Comparison of ENCODE assay signal across 22 cellular contexts in the genomic region with DNA sequence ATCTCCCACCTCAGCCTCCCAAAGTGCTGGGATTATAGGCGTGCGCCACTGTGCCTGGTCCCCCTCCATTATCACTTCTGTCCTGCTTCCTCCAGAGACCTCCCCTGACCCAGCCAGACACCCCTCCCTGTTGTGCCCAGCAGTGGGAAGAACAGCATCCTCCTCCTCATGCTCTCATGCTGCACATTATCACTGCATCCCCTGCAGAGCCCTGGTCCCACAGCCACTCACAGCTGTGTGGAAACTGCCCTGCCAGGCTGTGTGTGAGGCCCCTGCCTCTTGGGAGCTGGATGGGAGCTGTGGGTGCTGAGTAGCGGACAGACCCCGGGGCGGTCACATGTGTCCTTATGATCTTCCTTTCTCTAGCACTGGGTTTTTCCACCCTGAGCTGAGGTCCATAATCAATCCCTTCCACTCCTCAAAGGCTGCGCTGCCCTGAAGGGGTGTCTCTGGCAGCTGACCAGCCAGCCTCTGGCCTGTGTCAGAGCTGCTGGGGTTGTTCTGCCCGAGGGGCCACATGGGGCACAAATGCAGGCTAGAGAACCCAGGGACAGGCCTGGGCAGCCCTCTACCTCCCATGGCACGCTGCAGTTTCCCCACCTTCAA. TPM values are rescaled to one million over a fixed set of nuclear protein-coding genes. Genes with fewer than 3 reads are reported as not detected.
DNase-seq lines count a peak whose midpoint lies in the region; FAIRE-seq and TF ChIP-seq lines count a peak whose summit lies in the region.
"Had no signal": no experiment of that assay in that cellular context is flagged by ENCODE, and none has a peak within 500 bp of the region (broad histone marks: within the 10 kb centered on the region; RNA-seq: fewer than 3 reads in every experiment).

No MANE protein-coding gene starts in this region.

- no peak for TF ChIP-seq EP300 in stomach (IDR thresholded peaks at IDR 0.05)

- intact Hi-C loops in activated CD4-positive, alpha-beta T cell treated with anti-CD3 and anti-CD28 coated beads, Interleukin-2, amount 10 ng/mL, durations not matched to agents 24 days and 14 days (cut with micrococcal nuclease) = no loop called here
- intact Hi-C loops in kidney (cut with DNase I) (no loop called here), stomach (cut with DNase I; ENCODE audit: low total_unique reads) (no loop called here)

- H3K9me3 ChIP-seq in kidney (ENCODE audit: control insufficient read depth in 1 of 2, low read length in 2 of 2) (no peaks in the 10 kb centered on the region), stomach (no peaks in the 10 kb centered on the region)
- H3K9me3 ChIP-seq: gastroesophageal sphincter, psoas muscle had no signal

- 71 to 82% (median 81%) methylated on average over 4 to 8 of the region's 8 CpGs for WGBS in stomach, 5 donors

- POLR2A ChIA-PET in activated CD4-positive, alpha-beta T cell treated with anti-CD3 and anti-CD28 coated beads, Interleukin-2, amount 10 ng/mL, durations not matched to agents 7 days and 5 days (lab: Charles Lee) = no interaction called here

- TF ChIP-seq CTCF in brain (conservative IDR thresholded peaks at IDR 0.05) (no peak), kidney (IDR thresholded peaks at IDR 0.05; ENCODE audit: borderline replicate concordance, extremely low read depth, insufficient read depth) (no peak), stomach (IDR thresholded peaks at IDR 0.05) (no peak)

- H3K4me1 ChIP-seq in kidney (ENCODE audit: control insufficient read depth in 1 of 2, insufficient read depth in 1 of 2, low read depth in 1 of 2, low read length in 2 of 2) (peaks cover 49 to 56% of the 10 kb centered on the region in 2 donors), stomach (peaks cover 59 to 78% (median 70%) of the 10 kb centered on the region in 4 donors)

- peak overlapping the region in 1 of 2 donors; percentile 34 for H3K9ac ChIP-seq in kidney (ENCODE audit: low read length in 2 of 2)

- H3K4me3 Mint-ChIP-seq in activated CD4-positive, alpha-beta T cell treated with anti-CD3 and anti-CD28 coated beads, Interleukin-2, amount 10 ng/mL, durations not matched to agents 7 days and 5 days = no peak overlapping the region
- H3K4me3 Mint-ChIP-seq in activated CD4-positive, alpha-beta T cell treated with anti-CD3 and anti-CD28 coated beads, Interleukin-2, amount 10 ng/mL, durations not matched to agents 24 days and 14 days = no peak overlapping the region
- H3K4me3 Mint-ChIP-seq in brain = no peak overlapping the region
- H3K4me3 Mint-ChIP-seq: activated naive CD8-positive, alpha-beta T cell; activated T-cell treated with anti-CD3 and anti-CD28 coated beads, Interleukin-2, amount 50 U/mL, for 4 hours; dendritic cell treated with granulocyte-macrophage colony-stimulating factor and Interleukin-4, amounts not matched to agents 40 ng/mL and 50 ng/mL, for 4 days; neural crest cell; stimulated activated naive CD8-positive, alpha-beta T cell treated with anti-CD3 and anti-CD28 coated beads, Interleukin-15, amount 100 ng/mL, for 72 hours had no signal

- no peak for DNase-seq in activated CD4-positive, alpha-beta T cell treated with anti-CD3 and anti-CD28 coated beads, Interleukin-2, amount 10 ng/mL, durations not matched to agents 7 days and 5 days
- no peak for DNase-seq in activated CD4-positive, alpha-beta T cell treated with anti-CD3 and anti-CD28 coated beads, Interleukin-2, amount 10 ng/mL, durations not matched to agents 24 days and 14 days
- DNase-seq in kidney (peak; percentile 52), stomach (no peak), NCI-H446 treated with DMSO at 0.1 percent for 48 hours (lab: John Stamatoyannopoulos, UW) (no peak), DMS153 (lab: John Stamatoyannopoulos, UW) (no peak), NCI-H1417 (lab: John Stamatoyannopoulos, UW) (no peak)
- DNase-seq: activated T-cell treated with anti-CD3 and anti-CD28 coated beads, Interleukin-2, amount 50 U/mL, for 4 hours; EL; NCI-H1436; NCI-H524 treated with DMSO at 0.1 percent for 48 hours; stimulated activated CD4-positive, alpha-beta T cell treated with anti-CD3 and anti-CD28 coated beads, Interleukin-2, amount 100 ng/mL, for 48 hours; stimulated activated naive CD8-positive, alpha-beta T cell treated with anti-CD3 and anti-CD28 coated beads, Interleukin-15, amount 100 ng/mL, for 72 hours had no signal

- H3K4me3 ChIP-seq in kidney (ENCODE audit: low read length in 2 of 2) (no peak overlapping the region), stomach (no peak overlapping the region)
- H3K4me3 ChIP-seq: gastroesophageal sphincter, psoas muscle, smooth muscle cell had no signal

- FAIRE-seq in kidney (lab: Jason Lieb, UNC) = no peak
- FAIRE-seq: urothelium cell line had no signal

- CTCF ChIA-PET in activated CD4-positive, alpha-beta T cell treated with anti-CD3 and anti-CD28 coated beads, Interleukin-2, amount 10 ng/mL, durations not matched to agents 7 days and 5 days (lab: Charles Lee) = interaction anchor here (2.3 to 2.6 kb wide), 2 partner anchors 10 to 17 kb away, joined by 6 to 8 read pairs; no protein-coding TSS in a partner anchor

- no peak for TF ChIP-seq POLR2A in stomach (IDR thresholded peaks at IDR 0.05)

- no peaks in the 10 kb centered on the region for H3K9me3 Mint-ChIP-seq in activated CD4-positive, alpha-beta T cell treated with anti-CD3 and anti-CD28 coated beads, Interleukin-2, amount 10 ng/mL, durations not matched to agents 7 days and 5 days
- no peaks in the 10 kb centered on the region for H3K9me3 Mint-ChIP-seq in activated CD4-positive, alpha-beta T cell treated with anti-CD3 and anti-CD28 coated beads, Interleukin-2, amount 10 ng/mL, durations not matched to agents 24 days and 14 days
- no peaks in the 10 kb centered on the region for H3K9me3 Mint-ChIP-seq in brain
- H3K9me3 Mint-ChIP-seq: activated T-cell treated with anti-CD3 and anti-CD28 coated beads, Interleukin-2, amount 50 U/mL, for 4 hours; dendritic cell treated with granulocyte-macrophage colony-stimulating factor and Interleukin-4, amounts not matched to agents 40 ng/mL and 50 ng/mL, for 4 days; neural crest cell; stimulated activated naive CD8-positive, alpha-beta T cell treated with anti-CD3 and anti-CD28 coated beads, Interleukin-15, amount 100 ng/mL, for 72 hours had no signal

- peaks cover 0 to 5% of the 10 kb centered on the region in 2 donors for H3K36me3 ChIP-seq in kidney (ENCODE audit: control insufficient read depth in 1 of 2, insufficient read depth in 2 of 2, low read length in 2 of 2)
- H3K36me3 ChIP-seq in stomach = peaks cover 3 to 31% (median 16%) of the 10 kb centered on the region in 4 donors
- H3K36me3 ChIP-seq: gastroesophageal sphincter had no signal

- no peaks in the 10 kb centered on the region for H3K4me1 Mint-ChIP-seq in activated CD4-positive, alpha-beta T cell treated with anti-CD3 and anti-CD28 coated beads, Interleukin-2, amount 10 ng/mL, durations not matched to agents 7 days and 5 days
- no peaks in the 10 kb centered on the region for H3K4me1 Mint-ChIP-seq in activated CD4-positive, alpha-beta T cell treated with anti-CD3 and anti-CD28 coated beads, Interleukin-2, amount 10 ng/mL, durations not matched to agents 24 days and 14 days
- peaks cover 41% of the 10 kb centered on the region for H3K4me1 Mint-ChIP-seq in brain

- no peak overlapping the region for H3K27ac ChIP-seq in kidney (ENCODE audit: low read depth in 2 of 2, low read length in 2 of 2)
- peak overlapping the region in 4 of 5 donors; percentile 0 to 90 (median 18) for H3K27ac ChIP-seq in stomach
- H3K27ac ChIP-seq: HL-60, psoas muscle had no signal

- H3K36me3 Mint-ChIP-seq in activated CD4-positive, alpha-beta T cell treated with anti-CD3 and anti-CD28 coated beads, Interleukin-2, amount 10 ng/mL, durations not matched to agents 7 days and 5 days (ENCODE audit: low read depth) = no peaks in the 10 kb centered on the region
- H3K36me3 Mint-ChIP-seq in activated CD4-positive, alpha-beta T cell treated with anti-CD3 and anti-CD28 coated beads, Interleukin-2, amount 10 ng/mL, durations not matched to agents 24 days and 14 days (ENCODE audit: low read depth) = no peaks in the 10 kb centered on the region
- H3K36me3 Mint-ChIP-seq in brain = peaks cover 5% of the 10 kb centered on the region
- H3K36me3 Mint-ChIP-seq: activated naive CD8-positive, alpha-beta T cell had no signal

- no peaks in the 10 kb centered on the region for H3K27me3 ChIP-seq in stomach
- H3K27me3 ChIP-seq: gastroesophageal sphincter had no signal

- H3K27ac Mint-ChIP-seq in activated CD4-positive, alpha-beta T cell treated with anti-CD3 and anti-CD28 coated beads, Interleukin-2, amount 10 ng/mL, durations not matched to agents 7 days and 5 days = peak overlapping the region; percentile 9
- H3K27ac Mint-ChIP-seq in activated CD4-positive, alpha-beta T cell treated with anti-CD3 and anti-CD28 coated beads, Interleukin-2, amount 10 ng/mL, durations not matched to agents 24 days and 14 days = no peak overlapping the region
- H3K27ac Mint-ChIP-seq in brain = peak overlapping the region in 3 of 5 experiments; percentile 22 to 67 (median 60)
- H3K27ac Mint-ChIP-seq: activated naive CD8-positive, alpha-beta T cell; dendritic cell treated with granulocyte-macrophage colony-stimulating factor and Interleukin-4, amounts not matched to agents 40 ng/mL and 50 ng/mL, for 4 days had no signal

- H3K27me3 Mint-ChIP-seq in activated CD4-positive, alpha-beta T cell treated with anti-CD3 and anti-CD28 coated beads, Interleukin-2, amount 10 ng/mL, durations not matched to agents 7 days and 5 days = no peaks in the 10 kb centered on the region
- H3K27me3 Mint-ChIP-seq in activated CD4-positive, alpha-beta T cell treated with anti-CD3 and anti-CD28 coated beads, Interleukin-2, amount 10 ng/mL, durations not matched to agents 24 days and 14 days = no peaks in the 10 kb centered on the region
- no peaks in the 10 kb centered on the region for H3K27me3 Mint-ChIP-seq in brain
- H3K27me3 Mint-ChIP-seq: activated naive CD8-positive, alpha-beta T cell; dendritic cell treated with granulocyte-macrophage colony-stimulating factor and Interleukin-4, amounts not matched to agents 40 ng/mL and 50 ng/mL, for 4 days; stimulated activated naive CD8-positive, alpha-beta T cell treated with anti-CD3 and anti-CD28 coated beads, Interleukin-15, amount 100 ng/mL, for 72 hours had no signal

RNA-seq across cellular contexts. Expression of a gene that starts 9.2 kb away (rescaled TPM):
- 10 to 100 TPM; 30.7 to 32.7 TPM for total RNA-seq in activated CD4-positive, alpha-beta T cell treated with anti-CD3 and anti-CD28 coated beads, Interleukin-2, amount 10 ng/mL, durations not matched to agents 7 days and 5 days
- total RNA-seq in activated CD4-positive, alpha-beta T cell treated with anti-CD3 and anti-CD28 coated beads, Interleukin-2, amount 10 ng/mL, durations not matched to agents 24 days and 14 days = 23.8 and 25.8 TPM in 2 replicates
- polyA plus RNA-seq in brain (ENCODE audit: insufficient read depth, low read depth, low replicate concordance) (66.9 TPM), kidney (ENCODE audit: insufficient read depth, low read depth, low replicate concordance) (39.4 TPM), stomach (10 to 100 TPM; 52.1 to 69.6 (median 68.8) TPM)
- total RNA-seq in kidney (87.8 TPM), stomach (100 to 1,000 TPM in 4 of 5 donors, 10 to 100 TPM in 1; 67.6 to 395 (median 160) TPM)

RNA-seq across cellular contexts. Expression of a gene that starts 51.5 kb away (rescaled TPM):
- total RNA-seq in activated CD4-positive, alpha-beta T cell treated with anti-CD3 and anti-CD28 coated beads, Interleukin-2, amount 10 ng/mL, durations not matched to agents 7 days and 5 days = 10 to 100 TPM; 23.0 to 23.7 TPM
- total RNA-seq in activated CD4-positive, alpha-beta T cell treated with anti-CD3 and anti-CD28 coated beads, Interleukin-2, amount 10 ng/mL, durations not matched to agents 24 days and 14 days = 9.2 and 9.5 TPM in 2 replicates
- polyA plus RNA-seq in brain (ENCODE audit: insufficient read depth, low read depth, low replicate concordance) (17.2 TPM), kidney (ENCODE audit: insufficient read depth, low read depth, low replicate concordance) (21.4 TPM), stomach (10 to 100 TPM; 31.3 to 44.0 (median 37.1) TPM)
- total RNA-seq in kidney (47.8 TPM), stomach (100 to 1,000 TPM in 1 of 5 donors, 10 to 100 TPM in 4; 13.4 to 105 (median 68.5) TPM)

Comparison
In these comparisons a context has a peak if more than half of its experiments do, and no peak if none do; other contexts are left out.
1. H3K27ac ChIP-seq: peak in stomach (4 of 5); none in kidney (0 of 2).